In the genomic region with DNA sequence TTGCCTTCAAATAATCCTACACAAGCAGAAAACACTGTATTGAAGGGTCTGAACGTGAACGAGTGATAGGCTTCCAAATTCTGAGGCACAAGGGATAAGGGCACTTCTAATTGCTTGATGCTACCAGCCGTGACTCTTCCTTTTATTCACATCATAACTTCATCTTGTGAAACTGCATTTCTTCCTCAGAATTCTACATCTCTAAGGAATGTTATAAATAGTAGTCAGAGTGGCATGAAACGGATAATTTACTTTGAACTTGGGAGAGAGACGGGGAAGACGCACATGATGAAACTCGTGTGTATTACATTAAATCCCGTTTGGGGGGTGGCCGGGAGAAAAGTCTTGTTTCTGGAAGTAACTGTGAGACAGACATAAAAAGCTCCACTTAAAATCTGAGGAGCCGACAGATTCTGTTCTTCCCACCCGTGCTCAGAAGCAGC, we compare ENCODE assay signal across 9 cellular contexts. TPM values are rescaled to one million over a fixed set of nuclear protein-coding genes. Genes with fewer than 3 reads are reported as not detected.
DNase-seq lines count a peak whose midpoint lies in the region; ATAC-seq, FAIRE-seq and TF ChIP-seq lines count a peak whose summit lies in the region.
"Had no signal": no experiment of that assay in that cellular context is flagged by ENCODE, and none has a peak within 500 bp of the region (broad histone marks: within the 10 kb centered on the region; RNA-seq: fewer than 3 reads in every experiment).

No MANE protein-coding gene starts in this region.

- DNase-seq in D341Med (ENCODE audit: low spot score) (peak; percentile 27), IMR-90 (peak; percentile 51), ascending aorta (ENCODE audit: low spot score in 2 of 2) (peak in 1 of 2 donors; percentile 65), iris pigment epithelial cell (ENCODE audit: low read depth) (peak; percentile 65), superior temporal gyrus (ENCODE audit: extremely low spot score) (peak; percentile 40), RCC 7860 (ENCODE audit: low spot score) (no peak)

- H3K27me3 ChIP-seq in IMR-90 (ENCODE audit: control insufficient read depth, insufficient read depth, low read length) (no peaks in the 10 kb centered on the region), ascending aorta (no peaks in the 10 kb centered on the region)

- peak overlapping the region; percentile 94 for H2AK9ac ChIP-seq in IMR-90 (replicated peaks; ENCODE audit: low read depth, low read length, poor library complexity)

- H3K23ac ChIP-seq in IMR-90 (ENCODE audit: low read depth, low read length) = peak overlapping the region; percentile 90

- CTCF ChIA-PET in IMR-90 (lab: Yijun Ruan, JAX) = interaction anchor here (0.7 to 1.8 kb wide), 4 partner anchors 10 to 490 kb away, joined by 3 to 4 read pairs (median 3); a partner anchor contains a TSS

- in situ Hi-C loops in IMR-90 (cut with MboI; ENCODE audit: low sequenced_read_pairs) = loop anchor here (10.0 kb wide), 1 partner anchor 146 kb away; a partner anchor contains a TSS

- peak overlapping the region; percentile 59 for H3K56ac ChIP-seq in IMR-90 (ENCODE audit: extremely low read depth, insufficient read depth, low read length)

- dilution Hi-C loops in IMR-90 (cut with HindIII; ENCODE audit: low sequenced_read_pairs, unreplicated experiment) = no loop called here

- TF ChIP-seq POLR2A in IMR-90 (IDR thresholded peaks at IDR 0.05; ENCODE audit: low read depth, low read length) = no peak

- no peak for TF ChIP-seq RAD21 in IMR-90 (IDR thresholded peaks at IDR 0.05; ENCODE audit: low read length)

- H3K14ac ChIP-seq in IMR-90 (replicated peaks; ENCODE audit: low read depth, low read length) = peak overlapping the region; percentile 96

- no peak for FAIRE-seq in RCC 7860 (lab: Jason Lieb, UNC)
- FAIRE-seq: TTC549 had no signal

- H4K8ac ChIP-seq in IMR-90 (ENCODE audit: low read depth in 2 of 2, low read length in 2 of 2) = peak overlapping the region; percentile 95 to 98

- H4K91ac ChIP-seq in IMR-90 (ENCODE audit: insufficient read depth, low read depth, low read length) = peak overlapping the region; percentile 89

- H3K4me1 ChIP-seq in IMR-90 (ENCODE audit: control insufficient read depth, insufficient read depth, low read length) (peaks cover 4% of the 10 kb centered on the region), ascending aorta (peaks cover 3 to 5% of the 10 kb centered on the region in 2 donors)

- H3K9me1 ChIP-seq in IMR-90 (ENCODE audit: insufficient read depth, low read length) = peaks cover 5% of the 10 kb centered on the region; the same call in 1 of the 2 replicates

- POLR2A ChIA-PET in IMR-90 (lab: Charles Lee; ENCODE audit: unreplicated experiment) = no interaction called here

- WGBS in IMR-90 (ENCODE audit: extremely low coverage in 2 of 2, insufficient read length in 1 of 2), 2 experiments = no CpG with 5 or more reads among the region's 11 CpGs

- peak overlapping the region; percentile 97 for H2BK5ac ChIP-seq in IMR-90 (ENCODE audit: low read depth, low read length, poor library complexity, severe bottlenecking)

- H3K4me3 ChIP-seq in IMR-90 (ENCODE audit: insufficient read depth, low read depth, low read length) = peak overlapping the region; percentile 84
- peak overlapping the region; percentile 76 to 79 for H3K4me3 ChIP-seq in ascending aorta

- H2BK20ac ChIP-seq in IMR-90 (ENCODE audit: low read depth, low read length) = no peak overlapping the region

- no peaks in the 10 kb centered on the region for H4K20me1 ChIP-seq in IMR-90 (ENCODE audit: insufficient read depth, low read length)

- H2AFZ ChIP-seq in IMR-90 (replicated peaks; ENCODE audit: low read length, poor library complexity) = peak overlapping the region; percentile 99

- H3K9me3 ChIP-seq in IMR-90 (ENCODE audit: control insufficient read depth, insufficient read depth, low read length) (peaks cover 3% of the 10 kb centered on the region; the same call in 1 of the 2 replicates), ascending aorta (no peaks in the 10 kb centered on the region)

- no peak for TF ChIP-seq CTCF in IMR-90 (conservative IDR thresholded peaks at IDR 0.05; ENCODE audit: low read depth, low read length)
- no peak for TF ChIP-seq CTCF in ascending aorta (IDR thresholded peaks at IDR 0.05)

- H2AK5ac ChIP-seq in IMR-90 (ENCODE audit: low read depth, low read length) = peak overlapping the region; percentile 66

- peak overlapping the region; percentile 98 for H3K27ac ChIP-seq in IMR-90 (ENCODE audit: insufficient read depth, low read length)
- H3K27ac ChIP-seq in ascending aorta = peak overlapping the region; percentile 94 to 96

- H2BK120ac ChIP-seq in IMR-90 (ENCODE audit: low read depth, low read length) = peak overlapping the region; percentile 81

- H3K9ac ChIP-seq in IMR-90 (ENCODE audit: low read depth, low read length) = peak overlapping the region; percentile 99

- peaks cover 24 to 39% of the 10 kb centered on the region in 2 experiments for H3K79me1 ChIP-seq in IMR-90 (ENCODE audit: low read depth in 1 of 2, low read length in 2 of 2)

- ATAC-seq in IMR-90 (ENCODE audit: low read depth) (peak; percentile 30), HG02678 (IDR thresholded peaks at IDR 0.05; ENCODE audit: unreplicated experiment) (no peak), GM21381 (IDR thresholded peaks at IDR 0.05; ENCODE audit: unreplicated experiment) (no peak)

- H3K4ac ChIP-seq in IMR-90 (ENCODE audit: low read depth, low read length) = peak overlapping the region; percentile 96

- peak overlapping the region; percentile 96 for H4K5ac ChIP-seq in IMR-90 (ENCODE audit: low read depth, low read length)

- H2BK15ac ChIP-seq in IMR-90 (ENCODE audit: low read depth, low read length) = peak overlapping the region; percentile 37; the same call in 1 of the 3 replicates

- H3K18ac ChIP-seq in IMR-90 (ENCODE audit: low read depth, low read length) = peak overlapping the region; percentile 95

- BruUV-seq in IMR-90 (replicated peaks; lab: Mats Ljungman, UMichigan) = TSS peak; percentile 39

- H3K36me3 ChIP-seq in IMR-90 (ENCODE audit: control insufficient read depth, insufficient read depth, low read length) (peaks cover 12% of the 10 kb centered on the region), ascending aorta (peaks cover 8 to 30% of the 10 kb centered on the region in 2 donors)

- intact Hi-C loops in IMR-90 (cut with micrococcal nuclease) (loop anchor here (1.0 to 5.0 kb wide), 4 partner anchors 99 to 338 kb away; a partner anchor contains a TSS), ascending aorta (cut with DNase I) (loop anchor here (1.0 to 10.0 kb wide), 5 partner anchors 38 to 426 kb away; a partner anchor contains a TSS)

- H3K4me2 ChIP-seq in IMR-90 (ENCODE audit: low read depth, low read length) = peak overlapping the region; percentile 83

TF ChIP-seq in IMR-90, 13 proteins besides CTCF, POLR2A, EP300 and RAD21:
- TF ChIP-seq, protein P1, sequence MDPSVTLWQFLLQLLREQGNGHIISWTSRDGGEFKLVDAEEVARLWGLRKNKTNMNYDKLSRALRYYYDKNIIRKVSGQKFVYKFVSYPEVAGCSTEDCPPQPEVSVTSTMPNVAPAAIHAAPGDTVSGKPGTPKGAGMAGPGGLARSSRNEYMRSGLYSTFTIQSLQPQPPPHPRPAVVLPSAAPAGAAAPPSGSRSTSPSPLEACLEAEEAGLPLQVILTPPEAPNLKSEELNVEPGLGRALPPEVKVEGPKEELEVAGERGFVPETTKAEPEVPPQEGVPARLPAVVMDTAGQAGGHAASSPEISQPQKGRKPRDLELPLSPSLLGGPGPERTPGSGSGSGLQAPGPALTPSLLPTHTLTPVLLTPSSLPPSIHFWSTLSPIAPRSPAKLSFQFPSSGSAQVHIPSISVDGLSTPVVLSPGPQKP (IDR thresholded peaks at IDR 0.05; ENCODE audit: borderline replicate concordance, low read depth, low read length) = no peak
- peak; percentile 2; the same call in 1 of the 2 replicates for TF ChIP-seq CEBPB (IDR thresholded peaks at IDR 0.05; ENCODE audit: low read depth, low read length)
- no peak for TF ChIP-seq SMC3 (IDR thresholded peaks at IDR 0.05; ENCODE audit: low read depth, low read length)
- TF ChIP-seq, protein P2, sequence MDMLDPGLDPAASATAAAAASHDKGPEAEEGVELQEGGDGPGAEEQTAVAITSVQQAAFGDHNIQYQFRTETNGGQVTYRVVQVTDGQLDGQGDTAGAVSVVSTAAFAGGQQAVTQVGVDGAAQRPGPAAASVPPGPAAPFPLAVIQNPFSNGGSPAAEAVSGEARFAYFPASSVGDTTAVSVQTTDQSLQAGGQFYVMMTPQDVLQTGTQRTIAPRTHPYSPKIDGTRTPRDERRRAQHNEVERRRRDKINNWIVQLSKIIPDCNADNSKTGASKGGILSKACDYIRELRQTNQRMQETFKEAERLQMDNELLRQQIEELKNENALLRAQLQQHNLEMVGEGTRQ (IDR thresholded peaks at IDR 0.05; ENCODE audit: low read depth, low read length) = no peak
- no peak for TF ChIP-seq RCOR1 (IDR thresholded peaks at IDR 0.05; ENCODE audit: insufficient replicate concordance, low read length)
- TF ChIP-seq FOS (IDR thresholded peaks at IDR 0.05; ENCODE audit: low read depth, low read length) = no peak
- no peak for TF ChIP-seq MAZ (IDR thresholded peaks at IDR 0.05; ENCODE audit: borderline replicate concordance, low read depth, low read length)

RNA-seq across cellular contexts. Expression of a gene that starts 0.8 kb away (rescaled TPM):
- total RNA-seq in IMR-90 (2012; rRNA removed) (40.9 and 51.4 TPM in 2 replicates), ascending aorta (2.4 TPM)
- polyA plus RNA-seq in IMR-90 (2012; rRNA removed) = 61.5 and 68.6 TPM in 2 replicates
- polyA plus RNA-seq in IMR-90 (2012; cell fraction: cytosol; rRNA removed) = 50.9 and 52.6 TPM in 2 replicates
- 12.9 and 36.9 TPM in 2 replicates for polyA plus RNA-seq in IMR-90 (2012; cell fraction: nucleus; rRNA removed; ENCODE audit: low replicate concordance)

Comparison
In these comparisons a context has a peak if more than half of its experiments do, and no peak if none do; other contexts are left out.
1. RNA of a gene that starts 0.8 kb away (total RNA-seq): 40.9 to 51.4 TPM in IMR-90; 2.4 TPM in ascending aorta (single experiment); every median in the first group is over 10 times any median in the second.